ENCODE assay signal across 8 cellular contexts in the genomic region with DNA sequence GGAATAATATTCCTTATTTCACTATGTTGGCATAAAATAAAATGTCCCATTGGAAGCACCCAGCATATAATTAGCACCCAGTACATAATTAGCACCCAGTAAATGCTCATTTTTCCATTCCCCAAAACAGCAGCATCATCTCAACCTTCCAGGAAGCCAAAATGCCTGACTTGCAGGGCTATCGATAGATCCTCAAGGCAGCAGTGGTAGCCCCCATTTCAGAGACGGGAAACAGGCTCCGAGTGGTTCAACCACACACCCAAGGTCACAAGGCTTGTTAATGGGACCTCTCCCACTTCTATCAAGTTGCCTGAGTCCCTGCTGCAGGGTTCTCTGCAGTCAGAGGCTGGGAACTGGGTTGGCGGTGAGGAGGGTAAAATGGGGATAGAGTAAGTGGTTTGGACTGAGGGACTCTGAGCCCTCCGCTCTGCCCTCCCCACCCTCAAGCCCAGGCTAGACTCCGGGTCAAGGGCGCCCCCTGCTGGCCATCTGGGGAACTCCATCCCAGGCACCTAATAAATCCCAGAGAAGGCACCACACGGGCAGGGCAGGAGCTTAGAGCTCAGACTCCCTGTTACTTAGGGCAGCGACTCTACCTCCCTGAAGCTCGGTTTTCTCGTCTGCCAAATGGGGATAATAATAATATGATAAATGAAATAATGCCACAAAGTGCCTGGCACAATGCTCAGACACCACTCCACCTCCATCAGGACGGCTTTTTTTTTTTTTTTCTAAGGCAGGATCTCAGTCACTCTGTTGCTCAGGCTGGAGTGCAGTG. TPM values are rescaled to one million over a fixed set of nuclear protein-coding genes. Genes with fewer than 3 reads are reported as not detected.
A peak's percentile ranks its signal among the peaks of the same experiment; 100 is the strongest.
DNase-seq lines count a peak whose midpoint lies in the region; ATAC-seq and TF ChIP-seq lines count a peak whose summit lies in the region.

No MANE protein-coding gene starts in this region.

- H3K4me1 ChIP-seq in hepatocyte (ENCODE audit: insufficient read depth): peaks cover 8% of the 10 kb centered on the region

- no peak overlapping the region for H3K4me2 ChIP-seq in hepatocyte

- WGBS in hepatocyte (ENCODE audit: low lambda C conversion rate, missing lambda C conversion rate): 33% methylated on average over 12 of the region's 12 CpGs

- no peaks in the 10 kb centered on the region for H3K9me3 ChIP-seq in hepatocyte (ENCODE audit: low read depth)

- no peak overlapping the region for H3K27ac ChIP-seq in hepatocyte

- no peaks in the 10 kb centered on the region for H4K20me1 ChIP-seq in hepatocyte (ENCODE audit: insufficient read depth, poor library complexity, severe bottlenecking)

- TF ChIP-seq CTCF in hepatocyte (IDR thresholded peaks at IDR 0.05; ENCODE audit: poor library complexity): peak; percentile 95

- no peaks in the 10 kb centered on the region for H3K36me3 ChIP-seq in hepatocyte (replicated peaks; ENCODE audit: insufficient read depth, low read depth)

- H3K79me2 ChIP-seq in hepatocyte: no peaks in the 10 kb centered on the region

- H3K27me3 ChIP-seq in hepatocyte: no peaks in the 10 kb centered on the region

- no peaks in the 10 kb centered on the region for H3K9me2 ChIP-seq in hepatocyte (replicated peaks; ENCODE audit: insufficient read depth)

- ATAC-seq in GM21723 (IDR thresholded peaks at IDR 0.05; ENCODE audit: unreplicated experiment) (peak; percentile 80), HG02884 (IDR thresholded peaks at IDR 0.05; ENCODE audit: unreplicated experiment) (no peak)

- DNase-seq in Caki2 (ENCODE audit: low read depth) (peak; percentile 72), NCI-H1105 (lab: John Stamatoyannopoulos, UW) (peak; percentile 65), T1000 (lab: John Stamatoyannopoulos, UW) (peak; percentile 68), anterior cingulate cortex (lab: John Stamatoyannopoulos, UW) (peak in 57 of 58 donors; percentile 14 to 94 (median 73)), hepatocyte (ENCODE audit: low spot score) (peak; percentile 87), smooth muscle cell of the brain vasculature (ENCODE audit: low read depth, low spot score) (peak; percentile 47)

- H3K4me3 ChIP-seq in hepatocyte: no peak overlapping the region

- H2AFZ ChIP-seq in hepatocyte: no peak overlapping the region

- in situ Hi-C loops in Caki2 (cut with HindIII; ENCODE audit: low pct_unique_long_range_greater_than_20kb, low sequenced_read_pairs): no loop called here

RNA-seq across cellular contexts. Expression of a gene that starts 21.9 kb away (rescaled TPM):
- 0.14 and 0.17 TPM in 2 replicates for total RNA-seq in Caki2 (2014; rRNA removed; shearing (Covaris generic); ENCODE audit: low replicate concordance)
- 3.2 and 5.1 TPM in 2 replicates for total RNA-seq in hepatocyte
- polyA plus RNA-seq in hepatocyte: 2.6 and 5.4 TPM in 2 replicates

RNA-seq across cellular contexts. Expression of a gene that starts 56.1 kb away (rescaled TPM):
- not detected in 2 replicates for total RNA-seq in Caki2 (2014; rRNA removed; shearing (Covaris generic); ENCODE audit: low replicate concordance)
- total RNA-seq in hepatocyte: 0.47 and 2.0 TPM in 2 replicates
- polyA plus RNA-seq in hepatocyte: 3.4 and 3.7 TPM in 2 replicates
